In genomic region chr6:79361074-79361473, GRCh38 we compare ENCODE assay signal across 4 cellular contexts.
DNase-seq lines count a peak whose midpoint lies in the region; ATAC-seq, FAIRE-seq and TF ChIP-seq lines count a peak whose summit lies in the region.
"Not testable (repeated sequence)": the region's sequence is repeated elsewhere in the genome, so short reads cannot be mapped to it uniquely, and the experiment has no call there.

No MANE protein-coding gene starts in this region.

- not testable (repeated sequence) for H3K79me2 ChIP-seq in K562 (ENCODE audit: control insufficient read depth, insufficient read depth, low read length)

- H3K4me3 Mint-ChIP-seq in activated naive CD4-positive, alpha-beta T cell treated with anti-CD3 and anti-CD28 coated beads, Interleukin-2, amount 50 U/mL, for 24 hours; progenitor cell of endocrine pancreas (ENCODE audit: low read depth): not testable (repeated sequence)

- ATAC-seq in K562: not testable (repeated sequence)

- H3K27ac ChIP-seq in HEK293 (ENCODE audit: extremely low read depth, low read depth, low read length); K562 (ENCODE audit: extremely low read depth, low read depth, low read length): not testable (repeated sequence)

- not testable (repeated sequence) for H3K27me3 Mint-ChIP-seq in activated naive CD4-positive, alpha-beta T cell treated with anti-CD3 and anti-CD28 coated beads, Interleukin-2, amount 50 U/mL, for 24 hours; progenitor cell of endocrine pancreas

- H3K27ac Mint-ChIP-seq in activated naive CD4-positive, alpha-beta T cell treated with anti-CD3 and anti-CD28 coated beads, Interleukin-2, amount 50 U/mL, for 24 hours: peak overlapping the region; percentile 67
- H3K27ac Mint-ChIP-seq in progenitor cell of endocrine pancreas: peak overlapping the region; percentile 6

- H3K4me1 ChIP-seq in HEK293 (ENCODE audit: control insufficient read depth, insufficient read depth, low read length); K562 (replicated peaks in 1 of 2; ENCODE audit: control insufficient read depth in 2 of 2, insufficient read depth in 2 of 2, low read length in 2 of 2): not testable (repeated sequence)

- BruUV-seq in K562 (replicated peaks; lab: Mats Ljungman, UMichigan): not testable (repeated sequence)

- not testable (repeated sequence) for DNase-seq in K562 (ENCODE audit: extremely low read depth in 1 of 4, low spot score in 3 of 4); progenitor cell of endocrine pancreas (ENCODE audit: low spot score, unreplicated experiment)

- not testable (repeated sequence) for H3K9me1 ChIP-seq in K562 (ENCODE audit: control insufficient read depth, insufficient read depth, low read length)

- not testable (repeated sequence) for TF ChIP-seq EP300 in K562 (IDR thresholded peaks at IDR 0.05; ENCODE audit: low read length)

- H3K9me3 Mint-ChIP-seq in activated naive CD4-positive, alpha-beta T cell treated with anti-CD3 and anti-CD28 coated beads, Interleukin-2, amount 50 U/mL, for 24 hours: peaks cover 14% of the 10 kb centered on the region
- peaks cover 35% of the 10 kb centered on the region for H3K9me3 Mint-ChIP-seq in progenitor cell of endocrine pancreas (ENCODE audit: low read depth)

- not testable (repeated sequence) for H3K4me2 ChIP-seq in K562 (ENCODE audit: insufficient read depth, low read length)

- H3K4me1 Mint-ChIP-seq in activated naive CD4-positive, alpha-beta T cell treated with anti-CD3 and anti-CD28 coated beads, Interleukin-2, amount 50 U/mL, for 24 hours; progenitor cell of endocrine pancreas (ENCODE audit: low read depth): not testable (repeated sequence)

- not testable (repeated sequence) for H2AFZ ChIP-seq in K562 (ENCODE audit: low read depth, low read length)

- 8% methylated on average over 2 of the region's 2 CpGs for WGBS in K562 (ENCODE audit: insufficient coverage, low coverage, missing lambda C conversion rate)

- H3K9me3 ChIP-seq in HEK293 (ENCODE audit: control insufficient read depth, insufficient read depth, low read depth, low read length); K562 (replicated peaks; ENCODE audit: control insufficient read depth, insufficient read depth, low read depth, low read length): not testable (repeated sequence)

- not testable (repeated sequence) for TF ChIP-seq POLR2A in K562 (conservative IDR thresholded peaks at IDR 0.05)

- not testable (repeated sequence) for H3K27me3 ChIP-seq in K562 (ENCODE audit: control insufficient read depth in 2 of 2, insufficient read depth in 2 of 2, low read length in 2 of 2)

- intact Hi-C loops in K562 (cut with micrococcal nuclease): not testable (repeated sequence)

- POLR2A ChIA-PET in HEK293 (lab: Yijun Ruan, JAX); K562 (lab: Yijun Ruan, JAX): not testable (repeated sequence)

- H3K9ac ChIP-seq in K562 (ENCODE audit: insufficient read depth in 1 of 2, low read depth in 2 of 2, low read length in 2 of 2): not testable (repeated sequence)

- CTCF ChIA-PET in HEK293 (lab: Yijun Ruan, JAX); K562 (lab: Yijun Ruan, JAX; ENCODE audit: low intra/inter-chr PET ratio): not testable (repeated sequence)

- not testable (repeated sequence) for TF ChIP-seq CTCF in HEK293 (tag by site-specific recombination; IDR thresholded peaks at IDR 0.05); K562 (IDR thresholded peaks at IDR 0.05 in 2 of 3, conservative IDR thresholded peaks at IDR 0.05 in 1 of 3; ENCODE audit: insufficient read depth in 2 of 3, low read depth in 1 of 3, low read length in 3 of 3); progenitor cell of endocrine pancreas (IDR thresholded peaks at IDR 0.05; ENCODE audit: unreplicated experiment)

- H4K20me1 ChIP-seq in K562 (replicated peaks; ENCODE audit: control insufficient read depth, insufficient read depth, low read length): not testable (repeated sequence)

- TF ChIP-seq RAD21 in K562 (CRISPR knock-in tag; conservative IDR thresholded peaks at IDR 0.05 in 1 of 2, IDR thresholded peaks at IDR 0.05 in 1 of 2): not testable (repeated sequence)

- not testable (repeated sequence) for H3K4me3 ChIP-seq in HEK293 (ENCODE audit: low read depth, low read length); K562

- H3K36me3 Mint-ChIP-seq in activated naive CD4-positive, alpha-beta T cell treated with anti-CD3 and anti-CD28 coated beads, Interleukin-2, amount 50 U/mL, for 24 hours; progenitor cell of endocrine pancreas (ENCODE audit: insufficient read depth): not testable (repeated sequence)

- not testable (repeated sequence) for FAIRE-seq in K562 (lab: Jason Lieb, UNC)

- in situ Hi-C loops in K562 (cut with MboI): not testable (repeated sequence)

- H3K36me3 ChIP-seq in HEK293 (ENCODE audit: control insufficient read depth in 2 of 2, insufficient read depth in 1 of 2, low read length in 2 of 2); K562 (ENCODE audit: control insufficient read depth, insufficient read depth, low read length): not testable (repeated sequence)

TF ChIP-seq in HEK293, 187 proteins besides CTCF, POLR2A, EP300 and RAD21:
- peak; percentile 90 for TF ChIP-seq ZNF146 (tag by site-specific recombination; IDR thresholded peaks at IDR 0.05)
- TF ChIP-seq ZNF280D (tag by site-specific recombination; IDR thresholded peaks at IDR 0.05): peak; percentile 84; the same call in 1 of the 2 replicates
- TF ChIP-seq ZNF580 (tag by site-specific recombination; IDR thresholded peaks at IDR 0.05): peak; percentile 84
TF ChIP-seq in HEK293: peak in this region for 3; not testable (repeated sequence) for 184.

TF ChIP-seq in K562, 482 proteins besides CTCF, POLR2A, EP300 and RAD21:
- TF ChIP-seq ZNF146 (CRISPR knock-in tag; IDR thresholded peaks at IDR 0.05; ENCODE audit: unreplicated experiment): peak; percentile 25
TF ChIP-seq in K562: peak in this region for 1; not testable (repeated sequence) for 481.
